17 cellular contexts compared by ENCODE assay signal in the genomic region with DNA sequence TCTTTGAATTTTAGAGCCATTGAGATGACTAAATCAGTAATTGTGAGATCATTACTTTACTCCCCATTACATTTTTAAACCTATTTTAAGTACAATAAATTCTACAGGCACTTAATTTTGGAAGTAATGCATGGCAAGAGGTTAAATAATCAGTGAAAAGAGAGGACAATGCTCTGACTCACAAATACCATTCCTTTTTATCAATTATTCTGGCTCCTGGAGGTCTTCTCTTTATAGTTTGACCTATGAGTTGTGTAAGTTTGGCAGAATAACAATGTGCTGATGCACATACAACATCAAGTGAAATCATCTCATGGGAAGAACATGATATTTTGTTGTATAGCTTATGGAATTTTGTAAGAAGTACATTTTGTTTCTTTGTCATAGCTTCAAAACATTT.
DNase-seq lines count a peak whose midpoint lies in the region; FAIRE-seq and TF ChIP-seq lines count a peak whose summit lies in the region.
"Had no signal": no experiment of that assay in that cellular context is flagged by ENCODE, and none has a peak within 500 bp of the region (broad histone marks: within the 10 kb centered on the region; RNA-seq: fewer than 3 reads in every experiment).

No MANE protein-coding gene starts in this region.

- TF ChIP-seq CTCF in AG09309 (IDR thresholded peaks at IDR 0.05; ENCODE audit: control insufficient read depth, insufficient read depth, low read depth, low read length, missing control alignments) (no peak), bronchial epithelial cell (IDR thresholded peaks at IDR 0.05; ENCODE audit: insufficient read depth, low read length, severe bottlenecking) (no peak)

- peak; percentile 73 for DNase-seq in AG09309 (ENCODE audit: low read depth)
- DNase-seq in M059J (ENCODE audit: low read depth): peak; percentile 54
- peak; percentile 86 for DNase-seq in bronchial epithelial cell (ENCODE audit: low read depth)
- peak; percentile 77 for DNase-seq in kidney tubule cell (ENCODE audit: low spot score)
- no peak for DNase-seq in Kasumi-1 (lab: John Stamatoyannopoulos, UW)
- no peak for DNase-seq in NCI-H2029 treated with DMSO at 0.1 percent for 48 hours (lab: John Stamatoyannopoulos, UW)
- no peak for DNase-seq in D341Med (ENCODE audit: low spot score)
- DNase-seq in stimulated activated naive CD4-positive, alpha-beta T cell (lab: John Stamatoyannopoulos, UW): no peak
- DNase-seq: erythroblast, NCI-H1694, NCI-H524, PC-9, sigmoid colon, T-helper 1 cell had no signal

- H3K36me3 ChIP-seq in bronchial epithelial cell (ENCODE audit: control insufficient read depth, insufficient read depth, low read length): no peaks in the 10 kb centered on the region
- H3K36me3 ChIP-seq: neural progenitor cell, sigmoid colon had no signal

- H3K4me3 ChIP-seq in AG09309 (ENCODE audit: control insufficient read depth, low read depth, low read length) (no peak overlapping the region), bronchial epithelial cell (ENCODE audit: low read depth, low read length) (no peak overlapping the region)
- H3K4me3 ChIP-seq: neural progenitor cell, PC-9, sigmoid colon had no signal

- no peaks in the 10 kb centered on the region for H3K27me3 ChIP-seq in bronchial epithelial cell (ENCODE audit: control insufficient read depth, insufficient read depth, low read length)
- H3K27me3 ChIP-seq: neural progenitor cell, sigmoid colon had no signal

- no peak for FAIRE-seq in bronchial epithelial cell (lab: Jason Lieb, UNC)
- FAIRE-seq: D721Med, urothelium cell line had no signal

Comparison
In these comparisons a context has a peak if more than half of its experiments do, and no peak if none do; other contexts are left out.
1. DNase-seq: peak in AG09309 (single experiment), M059J (single experiment), bronchial epithelial cell (single experiment) and kidney tubule cell (single experiment); none in Kasumi-1 (0 of 2), NCI-H2029 treated with DMSO at 0.1 percent for 48 hours (single experiment), D341Med (single experiment) and stimulated activated naive CD4-positive, alpha-beta T cell (0 of 6).